ENCODE assay signal across 9 cellular contexts in the genomic region with DNA sequence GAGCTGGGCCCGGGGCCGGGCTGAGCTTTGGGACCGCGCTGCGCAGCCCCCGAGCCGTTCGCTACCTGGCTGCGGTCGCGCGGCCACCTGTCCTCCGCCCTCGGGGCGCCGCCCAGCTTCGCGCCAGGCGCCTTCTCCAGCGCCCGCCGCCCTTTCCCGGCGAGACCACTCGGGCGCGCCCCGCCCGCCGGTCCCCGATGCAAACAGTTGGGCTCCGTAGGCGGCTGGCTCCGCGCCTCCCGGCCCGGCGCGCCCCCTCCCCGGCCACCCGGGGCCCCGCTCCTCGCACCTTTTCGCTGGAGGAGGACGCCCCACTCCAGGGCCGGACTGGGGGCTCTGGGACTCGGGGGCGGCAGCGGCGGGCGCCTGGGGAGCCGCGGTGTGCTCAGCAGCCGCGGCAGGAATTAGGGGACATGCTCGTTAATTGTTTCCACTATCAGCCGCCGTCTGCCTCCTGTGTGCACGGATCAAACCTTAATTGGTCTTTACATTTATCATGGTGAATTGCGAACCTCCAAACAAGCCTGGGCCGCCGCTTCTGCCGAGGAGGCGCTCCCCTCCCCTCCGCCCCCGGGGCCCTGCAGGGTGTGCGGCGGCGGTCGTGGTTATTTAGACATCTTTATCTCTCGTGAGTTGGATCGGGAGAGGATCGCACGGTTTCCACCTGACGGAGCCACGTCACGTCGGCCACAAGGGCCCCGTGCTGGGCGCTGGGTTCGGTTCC. TPM values are rescaled to one million over a fixed set of nuclear protein-coding genes. Genes with fewer than 3 reads are reported as not detected.
DNase-seq lines count a peak whose midpoint lies in the region; ATAC-seq, FAIRE-seq and TF ChIP-seq lines count a peak whose summit lies in the region.
"Had no signal": no experiment of that assay in that cellular context is flagged by ENCODE, and none has a peak within 500 bp of the region (broad histone marks: within the 10 kb centered on the region; RNA-seq: fewer than 3 reads in every experiment).

No MANE protein-coding gene starts in this region.

- ATAC-seq in GM23338 (peak; percentile 63), PC-3 (no peak)

- H3K27ac Mint-ChIP-seq in GM23338 (no peak overlapping the region), endodermal cell (no peak overlapping the region)

- H3K9ac ChIP-seq in endodermal cell (ENCODE audit: extremely low read depth, low read length, poor library complexity, severe bottlenecking) (no peak overlapping the region), PC-3 (ENCODE audit: low read length) (no peak overlapping the region)

- no peaks in the 10 kb centered on the region for H3K9me2 ChIP-seq in GM23338 (ENCODE audit: insufficient read depth)
- H3K9me2 ChIP-seq in PC-3 (replicated peaks; ENCODE audit: low read length), result no peaks in the 10 kb centered on the region

- H3K4me1 ChIP-seq in GM23338 (ENCODE audit: insufficient read depth) (peaks cover 21% of the 10 kb centered on the region), endodermal cell (ENCODE audit: control insufficient read depth, insufficient read depth, low read length) (no peaks in the 10 kb centered on the region), PC-3 (ENCODE audit: insufficient read depth, low read length) (no peaks in the 10 kb centered on the region)

- POLR2A ChIA-PET in PC-3 (lab: Charles Lee; ENCODE audit: unreplicated experiment), result no interaction called here

- H3F3A ChIP-seq in GM23338 (replicated peaks; ENCODE audit: low read depth), result no peaks in the 10 kb centered on the region
- H3F3A ChIP-seq in PC-3 (ENCODE audit: low read length, unreplicated experiment), result no peaks in the 10 kb centered on the region

- no peaks in the 10 kb centered on the region for H3K79me2 ChIP-seq in GM23338 (replicated peaks; ENCODE audit: insufficient read depth)
- no peaks in the 10 kb centered on the region for H3K79me2 ChIP-seq in PC-3 (ENCODE audit: low read length)

- peak; percentile 18 for FAIRE-seq in GM18507 (lab: Jason Lieb, UNC)

- H3K27me3 Mint-ChIP-seq in GM23338 (ENCODE audit: insufficient read depth, low read depth, poor library complexity), result peaks cover 44% of the 10 kb centered on the region
- H3K27me3 Mint-ChIP-seq in endodermal cell (ENCODE audit: insufficient read depth), result peaks cover 43% of the 10 kb centered on the region

- 2 to 4% methylated on average over 27 to 81 of the region's 81 CpGs for WGBS in endodermal cell (ENCODE audit: insufficient coverage in 1 of 2, insufficient read length in 1 of 2), 2 experiments

- no TSS peak for BruUV-seq in PC-3 (replicated peaks; lab: Mats Ljungman, UMichigan)

- H3K36me3 ChIP-seq in GM23338 (ENCODE audit: insufficient read depth) (no peaks in the 10 kb centered on the region), endodermal cell (ENCODE audit: control insufficient read depth, insufficient read depth, low read length) (no peaks in the 10 kb centered on the region), PC-3 (ENCODE audit: low read depth, low read length) (no peaks in the 10 kb centered on the region)

- TF ChIP-seq CTCF in GM23338 (conservative IDR thresholded peaks at IDR 0.05; ENCODE audit: low read depth in 2 of 2) (no peak), endodermal cell (conservative IDR thresholded peaks at IDR 0.05) (no peak), PC-3 (conservative IDR thresholded peaks at IDR 0.05; ENCODE audit: low read depth, low read length) (no peak)

- DNase-seq in GM18507 (ENCODE audit: extremely low spot score, insufficient read length, low read depth), result no peak
- peak; percentile 60 for DNase-seq in GM23338 (ENCODE audit: low spot score)
- DNase-seq in NCI-H748 treated with DMSO at 0.1 percent for 48 hours (lab: John Stamatoyannopoulos, UW), result peak; percentile 14
- peak; percentile 76 for DNase-seq in endodermal cell
- DNase-seq in occipital lobe (lab: John Stamatoyannopoulos, UW), result peak; percentile 7
- no peak for DNase-seq in PC-3
- DNase-seq in AML-193 (lab: John Stamatoyannopoulos, UW), result no peak
- DNase-seq in OCI-M2 (lab: John Stamatoyannopoulos, UW; ENCODE audit: unreplicated experiment), result no peak

- CTCF ChIA-PET in PC-3 (lab: Charles Lee), result no interaction called here

- H3K9me3 Mint-ChIP-seq in GM23338 (no peaks in the 10 kb centered on the region; the same call in 2 of the 3 replicates), endodermal cell (no peaks in the 10 kb centered on the region)

- H2AFZ ChIP-seq in GM23338 (peak overlapping the region; percentile 94), PC-3 (ENCODE audit: low read length) (no peak overlapping the region)

- H3K4me3 ChIP-seq in GM23338 (peak overlapping the region; percentile 84), endodermal cell (ENCODE audit: low read length) (peak overlapping the region; percentile 83), PC-3 (ENCODE audit: low read length) (no peak overlapping the region)

- H3K4me1 Mint-ChIP-seq in GM23338, result peaks cover 16% of the 10 kb centered on the region
- peaks cover 25% of the 10 kb centered on the region for H3K4me1 Mint-ChIP-seq in endodermal cell

- H3K36me3 Mint-ChIP-seq in GM23338 (ENCODE audit: low read depth) (no peaks in the 10 kb centered on the region; the same call in 2 of the 3 replicates), endodermal cell (ENCODE audit: low read depth) (no peaks in the 10 kb centered on the region)

- H3K4me3 Mint-ChIP-seq in GM23338 (peak overlapping the region; percentile 71), endodermal cell (peak overlapping the region; percentile 68)

- H3K4me2 ChIP-seq in GM23338 (peak overlapping the region; percentile 96), PC-3 (ENCODE audit: low read length) (no peak overlapping the region)

- H3K27ac ChIP-seq in GM23338 (ENCODE audit: low read depth) (no peak overlapping the region), endodermal cell (ENCODE audit: low read depth, low read length) (no peak overlapping the region), PC-3 (ENCODE audit: low read length) (no peak overlapping the region)

- H3K27me3 ChIP-seq in GM23338 (ENCODE audit: insufficient read depth) (peaks cover 45% of the 10 kb centered on the region), endodermal cell (ENCODE audit: control insufficient read depth, insufficient read depth, low read length, poor library complexity, severe bottlenecking) (peaks cover 40% of the 10 kb centered on the region), PC-3 (ENCODE audit: low read length) (peaks cover 44% of the 10 kb centered on the region)

- H3K9me3 ChIP-seq in endodermal cell (ENCODE audit: control insufficient read depth, low read length) (no peaks in the 10 kb centered on the region), PC-3 (ENCODE audit: low read length) (no peaks in the 10 kb centered on the region)

- intact Hi-C loops in PC-3 (cut with micrococcal nuclease), result no loop called here

- no peaks in the 10 kb centered on the region for H4K20me1 ChIP-seq in GM23338 (replicated peaks; ENCODE audit: insufficient read depth)
- no peaks in the 10 kb centered on the region for H4K20me1 ChIP-seq in PC-3 (ENCODE audit: low read length)

TF ChIP-seq in GM23338, 12 proteins besides CTCF, POLR2A, EP300 and RAD21:
- TF ChIP-seq EZH2phosphoT487 (IDR thresholded peaks at IDR 0.05; ENCODE audit: unreplicated experiment) (no peak), CREB1 (CRISPR knock-in tag; IDR thresholded peaks at IDR 0.05; ENCODE audit: low read depth) (peak; percentile 50; the same call in 1 of the 2 replicates)

RNA-seq across cellular contexts. Expression of a gene that starts 0.9 kb away (rescaled TPM):
- 2.6 and 2.8 TPM in 2 replicates for total RNA-seq in GM23338 (2014; rRNA removed; shearing (Covaris generic))
- polyA plus RNA-seq in GM23338 (2016; fragmentation: Nextera tagmentation; extraction: Ambion mirVana), result 0.71 and 1.0 TPM in 2 replicates
- total RNA-seq in endodermal cell, result 10 to 100 TPM; 12.2 to 14.5 TPM
- polyA plus RNA-seq in endodermal cell (2013, experiment 1 of 2), result 6.3 TPM
- 6.6 TPM for polyA plus RNA-seq in endodermal cell (2013, experiment 2 of 2)
- 327 TPM for total RNA-seq in occipital lobe
- total RNA-seq in PC-3 (2014; rRNA removed), result not detected in 2 replicates
- total RNA-seq: myocyte had no signal

Comparison
In these comparisons a context has a peak if more than half of its experiments do, and no peak if none do; other contexts are left out.
1. DNase-seq: peak in GM23338 (single experiment), NCI-H748 treated with DMSO at 0.1 percent for 48 hours (single experiment), endodermal cell (single experiment) and occipital lobe (single experiment); none in GM18507 (single experiment), PC-3 (single experiment), AML-193 (0 of 2) and OCI-M2 (single experiment).
2. RNA of a gene that starts 0.9 kb away (total RNA-seq): 327 TPM in occipital lobe (single experiment); 12.2 to 14.5 TPM in endodermal cell, 2.6 to 2.8 TPM in GM23338 and not detected in PC-3; every median in the first group is over 10 times any median in the second.